9 cellular contexts compared by ENCODE assay signal in the genomic region with DNA sequence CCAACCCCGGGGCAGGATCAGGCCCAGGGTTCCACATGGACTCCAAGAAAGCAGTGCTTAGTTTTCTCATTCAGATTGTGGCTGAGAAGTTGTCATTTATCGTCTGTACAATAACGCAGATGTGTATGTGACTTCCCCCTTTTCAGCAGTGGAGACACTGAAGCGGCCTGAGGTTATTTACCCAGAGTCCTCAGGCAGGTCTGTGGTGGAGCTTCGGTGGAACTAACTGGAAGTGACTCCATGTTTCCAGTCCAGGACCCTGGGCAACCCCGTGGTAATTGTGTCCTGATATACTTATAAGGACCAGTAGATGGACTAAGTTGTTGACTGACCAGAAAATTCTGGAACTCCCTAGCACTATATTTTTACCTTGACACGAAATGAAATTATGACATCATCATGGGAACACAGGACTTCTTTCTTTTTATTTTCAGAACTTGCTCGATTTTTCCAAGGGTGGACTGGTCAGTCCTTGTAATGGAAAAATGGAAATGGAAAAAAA. TPM values are rescaled to one million over a fixed set of nuclear protein-coding genes. Genes with fewer than 3 reads are reported as not detected.
DNase-seq lines count a peak whose midpoint lies in the region; ATAC-seq and TF ChIP-seq lines count a peak whose summit lies in the region.
"Had no signal": no experiment of that assay in that cellular context is flagged by ENCODE, and none has a peak within 500 bp of the region (broad histone marks: within the 10 kb centered on the region; RNA-seq: fewer than 3 reads in every experiment).

No MANE protein-coding gene starts in this region.

- ATAC-seq in activated B cell treated with CpG ODN at 0.5 μM for 24 hours (ENCODE audit: low read depth) = peak; percentile 20
- ATAC-seq in aorta (ENCODE audit: low FRiP score) = no peak

- H3K4me1 ChIP-seq in aorta (ENCODE audit: control insufficient read depth in 1 of 2, insufficient read depth in 2 of 2, low read length in 2 of 2) = peaks cover 0 to 2% of the 10 kb centered on the region in 2 donors
- peaks cover 0 to 31% (median 14%) of the 10 kb centered on the region in 4 donors for H3K4me1 ChIP-seq in tibial artery

- H3K27me3 Mint-ChIP-seq in activated B cell treated with CpG ODN at 0.5 μM for 24 hours (no peaks in the 10 kb centered on the region), nephron progenitor cell (ENCODE audit: low read depth, poor library complexity) (peaks cover 14% of the 10 kb centered on the region)

- peak overlapping the region; percentile 99 for H3K4me3 Mint-ChIP-seq in activated B cell treated with CpG ODN at 0.5 μM for 24 hours
- peak overlapping the region; percentile 8 for H3K4me3 Mint-ChIP-seq in nephron progenitor cell

- DNase-seq in GF-D8 (lab: John Stamatoyannopoulos, UW) (peak; percentile 82), LHCN-M2 (ENCODE audit: low read depth) (peak; percentile 58), activated B cell treated with CpG ODN at 0.5 μM for 24 hours (peak; percentile 32), nephron progenitor cell (no peak), ureter (ENCODE audit: low spot score) (no peak), NCI-H2171 (lab: John Stamatoyannopoulos, UW) (no peak), aorta (no peak), tibial artery (no peak)
- DNase-seq: NCI-H2029 had no signal

- WGBS in aorta, 2 donors = 71% methylated on average over 8 of the region's 8 CpGs

- H3K36me3 ChIP-seq in aorta (ENCODE audit: control insufficient read depth in 1 of 2, insufficient read depth in 2 of 2, low read length in 1 of 2) = no peaks in the 10 kb centered on the region
- H3K36me3 ChIP-seq in tibial artery = no peaks in the 10 kb centered on the region

- POLR2A ChIA-PET in activated B cell treated with CpG ODN at 0.5 μM for 24 hours (lab: Charles Lee) = interaction anchor here (0.6 to 38.3 kb wide), 12 partner anchors 8 to 1304 kb away, joined by 3 to 1783 read pairs (median 14); a partner anchor contains a TSS

- peaks cover 49% of the 10 kb centered on the region for H3K4me1 Mint-ChIP-seq in activated B cell treated with CpG ODN at 0.5 μM for 24 hours
- H3K4me1 Mint-ChIP-seq in nephron progenitor cell = peaks cover 41% of the 10 kb centered on the region

- CTCF ChIA-PET in activated B cell treated with CpG ODN at 0.5 μM for 24 hours (lab: Charles Lee) = interaction anchor here (0.6 to 7.2 kb wide), 6 partner anchors 17 to 80 kb away, joined by 3 to 194 read pairs (median 7); no protein-coding TSS in a partner anchor

- H3K27ac ChIP-seq in aorta (ENCODE audit: low read depth in 1 of 2, low read length in 2 of 2) (no peak overlapping the region), tibial artery (no peak overlapping the region)

- no peaks in the 10 kb centered on the region for H3K9me3 ChIP-seq in aorta (ENCODE audit: control insufficient read depth, low read length)
- H3K9me3 ChIP-seq in tibial artery = no peaks in the 10 kb centered on the region

- H3K27ac Mint-ChIP-seq in activated B cell treated with CpG ODN at 0.5 μM for 24 hours (peak overlapping the region; percentile 98), nephron progenitor cell (no peak overlapping the region)

- intact Hi-C loops in activated B cell treated with CpG ODN at 0.5 μM for 24 hours (cut with micrococcal nuclease) = loop anchor here (1.0 to 10.0 kb wide), 4 partner anchors 54 to 1205 kb away; a partner anchor contains a TSS
- intact Hi-C loops in aorta (cut with DNase I) = loop anchor here (5.0 to 10.0 kb wide), 2 partner anchors 53 to 65 kb away; a partner anchor contains a TSS
- intact Hi-C loops in tibial artery (cut with DNase I; ENCODE audit: low total_unique reads) = loop anchor here (5.0 kb wide), 2 partner anchors 55 kb away; a partner anchor contains a TSS

- no peak overlapping the region for H3K4me3 ChIP-seq in aorta (ENCODE audit: low read length in 2 of 2)
- peak overlapping the region in 1 of 2 donors; percentile 90 for H3K4me3 ChIP-seq in tibial artery

- TF ChIP-seq CTCF in activated B cell treated with CpG ODN at 0.5 μM for 24 hours (IDR thresholded peaks at IDR 0.05) (no peak), nephron progenitor cell (IDR thresholded peaks at IDR 0.05) (no peak), tibial artery (IDR thresholded peaks at IDR 0.05) (no peak)

- H3K36me3 Mint-ChIP-seq in activated B cell treated with CpG ODN at 0.5 μM for 24 hours (ENCODE audit: low read depth) = peaks cover 33% of the 10 kb centered on the region
- H3K36me3 Mint-ChIP-seq in nephron progenitor cell (ENCODE audit: low read depth) = peaks cover under 1% of the 10 kb centered on the region

- H3K27me3 ChIP-seq in aorta (ENCODE audit: control insufficient read depth in 1 of 2, insufficient read depth in 2 of 2, low read length in 1 of 2) (no peaks in the 10 kb centered on the region), tibial artery (no peaks in the 10 kb centered on the region)

- H3K9me3 Mint-ChIP-seq in activated B cell treated with CpG ODN at 0.5 μM for 24 hours (no peaks in the 10 kb centered on the region), nephron progenitor cell (no peaks in the 10 kb centered on the region)

RNA-seq across cellular contexts. Expression of a gene that starts 1.0 kb away (rescaled TPM):
- total RNA-seq in LHCN-M2 (2014; rRNA removed) = 99.0 and 107 TPM in 2 replicates
- 41.8 TPM for polyA plus RNA-seq in LHCN-M2 (2012)
- total RNA-seq in activated B cell treated with CpG ODN at 0.5 μM for 24 hours = 155 and 156 TPM in 2 replicates
- 12.6 TPM for total RNA-seq in ureter
- 10 to 100 TPM; 11.4 to 42.2 TPM for total RNA-seq in aorta
- polyA plus RNA-seq in aorta = 10 to 100 TPM in 1 of 2 donors, 1 to 10 TPM in 1; 7.4 to 11.5 TPM

RNA-seq across cellular contexts. Expression of a gene that starts 53.7 kb away (rescaled TPM):
- total RNA-seq in LHCN-M2 (2014; rRNA removed) (16.5 and 16.9 TPM in 2 replicates), activated B cell treated with CpG ODN at 0.5 μM for 24 hours (24.3 and 24.8 TPM in 2 replicates), ureter (54.4 TPM), aorta (10 to 100 TPM; 22.0 to 23.9 TPM)
- polyA plus RNA-seq in LHCN-M2 (2012) = 20.0 TPM
- polyA plus RNA-seq in aorta = 10 to 100 TPM in 1 of 2 donors, 1 to 10 TPM in 1; 3.8 to 14.8 TPM

Comparison
In these comparisons a context has a peak if more than half of its experiments do, and no peak if none do; other contexts are left out.
1. DNase-seq: peak in GF-D8 (single experiment), LHCN-M2 (single experiment) and activated B cell treated with CpG ODN at 0.5 μM for 24 hours (single experiment); none in nephron progenitor cell (single experiment), ureter (single experiment), NCI-H2171 (single experiment), aorta (0 of 2) and tibial artery (0 of 2).